Comparison of ENCODE assay signal across 7 cellular contexts in genomic region chr10:105729428-105729827, GRCh38.
"Had no signal": no experiment of that assay in that cellular context is flagged by ENCODE, and none has a peak within 500 bp of the region (broad histone marks: within the 10 kb centered on the region; RNA-seq: fewer than 3 reads in every experiment).

No MANE protein-coding gene starts in this region.

- H3K4me1 ChIP-seq: HAP-1 had no signal

- H3K4me3 ChIP-seq: GM23248, HAP-1 had no signal

- ATAC-seq: HCT116 had no signal

- H3K27ac ChIP-seq: GM23248 had no signal

- H3K36me3 ChIP-seq: HAP-1 had no signal

- H3K9me3 ChIP-seq: HAP-1 had no signal

- DNase-seq: GM23248, GOT3, H7, HFFc6, IMR-90 had no signal
